In the genomic region with DNA sequence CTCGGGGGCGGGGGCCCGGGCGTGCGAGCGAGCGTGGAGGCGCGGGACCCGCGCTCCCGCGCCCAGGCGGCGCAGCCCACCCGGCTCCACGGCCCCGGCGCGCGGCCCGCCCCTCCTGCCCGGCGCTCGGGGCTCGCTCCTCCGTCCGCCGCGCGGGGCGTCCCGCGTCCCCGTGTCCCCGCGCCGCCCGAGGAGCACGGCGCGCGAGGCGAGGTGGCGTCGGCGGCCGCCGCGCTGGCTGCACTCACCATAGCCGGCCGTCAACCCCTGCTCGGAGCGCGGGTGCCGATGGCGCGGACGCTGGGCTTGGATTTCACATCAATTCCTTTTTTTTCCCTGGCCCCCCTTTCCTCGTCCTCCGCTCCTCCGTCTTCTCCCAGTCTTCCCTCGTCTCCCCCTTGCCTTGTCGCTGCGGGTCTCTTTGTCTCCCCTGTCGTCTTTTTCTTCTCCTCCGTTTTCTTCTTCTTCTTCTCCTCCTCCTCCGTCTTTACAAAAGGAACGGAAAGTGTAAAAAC, we compare ENCODE assay signal across 8 cellular contexts. TPM values are rescaled to one million over a fixed set of nuclear protein-coding genes. Genes with fewer than 3 reads are reported as not detected.
DNase-seq lines count a peak whose midpoint lies in the region; ATAC-seq and TF ChIP-seq lines count a peak whose summit lies in the region.

No MANE protein-coding gene starts in this region.

- H3K36me3 ChIP-seq in HCT116 (ENCODE audit: control insufficient read depth in 1 of 2, insufficient read depth in 2 of 2, low read length in 2 of 2) (no peaks in the 10 kb centered on the region), ascending aorta (no peaks in the 10 kb centered on the region), kidney epithelial cell (ENCODE audit: control insufficient read depth, insufficient read depth, low read length) (no peaks in the 10 kb centered on the region), thoracic aorta (no peaks in the 10 kb centered on the region)

- H3K79me2 ChIP-seq in HCT116 (ENCODE audit: insufficient read depth, low read length) = 0 out of 2 replicates have a peak, but pooled peaks cover 6% of the 10 kb centered on the region

- peak overlapping the region; percentile 57 to 82 for H3K4me3 ChIP-seq in HCT116 (replicated peaks in 1 of 2; ENCODE audit: low read depth in 1 of 2, low read length in 2 of 2)
- peak overlapping the region; percentile 67 to 81 for H3K4me3 ChIP-seq in ascending aorta
- H3K4me3 ChIP-seq in kidney epithelial cell (ENCODE audit: low read depth, low read length) = peak overlapping the region; percentile 31
- peak overlapping the region; percentile 86 for H3K4me3 ChIP-seq in thoracic aorta

- TF ChIP-seq RAD21 in HCT116 (IDR thresholded peaks at IDR 0.05; ENCODE audit: low read depth) = no peak

- H3K9me3 ChIP-seq in HCT116 (ENCODE audit: control insufficient read depth in 1 of 2, insufficient read depth in 1 of 2, low read depth in 1 of 2, low read length in 2 of 2) (no peaks in the 10 kb centered on the region), ascending aorta (no peaks in the 10 kb centered on the region), thoracic aorta (no peaks in the 10 kb centered on the region)

- H3K4me1 ChIP-seq in HCT116 (ENCODE audit: control insufficient read depth in 1 of 2, insufficient read depth in 2 of 2, low read length in 2 of 2) (peaks cover 7 to 22% of the 10 kb centered on the region in 2 experiments; a peak in 3 of 4 replicates), ascending aorta (peaks cover 0 to 13% of the 10 kb centered on the region in 2 donors), thoracic aorta (ENCODE audit: control insufficient read depth in 1 of 2, low read depth in 2 of 2) (peaks cover 8 to 21% of the 10 kb centered on the region in 2 donors)

- CTCF ChIA-PET in HCT116 (lab: Charles Lee) = no interaction called here

- H4K20me1 ChIP-seq in HCT116 (ENCODE audit: insufficient read depth) = no peaks in the 10 kb centered on the region

- peak; percentile 9 for DNase-seq in ACHN
- no peak for DNase-seq in HCT116 (ENCODE audit: low read depth, low spot score)
- DNase-seq in ascending aorta (ENCODE audit: low spot score in 2 of 2) = peak in 1 of 2 donors; percentile 66
- no peak for DNase-seq in kidney epithelial cell (ENCODE audit: low read depth)
- DNase-seq in thoracic aorta (ENCODE audit: low spot score) = no peak
- no peak for DNase-seq in germinal center (ENCODE audit: low spot score)

- TF ChIP-seq CTCF in HCT116 (IDR thresholded peaks at IDR 0.05 in 2 of 3, conservative IDR thresholded peaks at IDR 0.05 in 1 of 3; ENCODE audit: borderline replicate concordance in 1 of 3, insufficient read depth in 1 of 3, low read depth in 2 of 3, low read length in 2 of 3) (no peak), ascending aorta (IDR thresholded peaks at IDR 0.05) (no peak), kidney epithelial cell (IDR thresholded peaks at IDR 0.05; ENCODE audit: insufficient read depth, low read length, poor library complexity, severe bottlenecking) (no peak), thoracic aorta (IDR thresholded peaks at IDR 0.05) (no peak)

- H3K4me2 ChIP-seq in HCT116 (ENCODE audit: low read length) = peak overlapping the region; percentile 100

- H3K9ac ChIP-seq in HCT116 (ENCODE audit: low read length) = peak overlapping the region; percentile 60

- intact Hi-C loops in HCT116 (cut with micrococcal nuclease) = no loop called here
- intact Hi-C loops in ascending aorta (cut with DNase I) = loop anchor here (10.0 kb wide), 3 partner anchors 279 to 1941 kb away; partner anchors contain the start of gene PHF2

- H3K27ac ChIP-seq in HCT116 (ENCODE audit: low read depth, low read length) (peak overlapping the region; percentile 31; the same call in 1 of the 2 replicates), ascending aorta (peak overlapping the region in 1 of 2 donors; percentile 64), thoracic aorta (peak overlapping the region; percentile 2 to 49)

- BruUV-seq in HCT116 (replicated peaks; lab: Mats Ljungman, UMichigan) = no TSS peak

- no peak for TF ChIP-seq POLR2A in HCT116 (IDR thresholded peaks at IDR 0.05; ENCODE audit: borderline replicate concordance, extremely low read depth, insufficient read depth, insufficient read length)

- RAD21 ChIA-PET in HCT116 (lab: Charles Lee; ENCODE audit: low non-redundant PET in 1 of 2, low total read pairs in 2 of 2, uncharacterized antibody in 2 of 2, unreplicated experiment in 2 of 2) = no interaction called here

- POLR2A ChIA-PET in HCT116 (lab: Charles Lee) = no interaction called here

- H2AFZ ChIP-seq in HCT116 (ENCODE audit: low read depth, low read length, poor library complexity, severe bottlenecking) = peak overlapping the region; percentile 88

- H3K27me3 ChIP-seq in HCT116 (ENCODE audit: insufficient read depth, low read length) = no peaks in the 10 kb centered on the region
- no peaks in the 10 kb centered on the region for H3K27me3 ChIP-seq in ascending aorta
- peaks cover 5% of the 10 kb centered on the region for H3K27me3 ChIP-seq in kidney epithelial cell (ENCODE audit: control insufficient read depth, insufficient read depth, low read length)
- H3K27me3 ChIP-seq in thoracic aorta (replicated peaks; ENCODE audit: insufficient read depth) = no peaks in the 10 kb centered on the region

- ATAC-seq in HCT116 = peak; percentile 51
- no peak for ATAC-seq in thoracic aorta (ENCODE audit: insufficient number of reproducible peaks, low FRiP score, low read depth)
- ATAC-seq in HG03565 (IDR thresholded peaks at IDR 0.05; ENCODE audit: unreplicated experiment) = no peak
- ATAC-seq in HG03108 (IDR thresholded peaks at IDR 0.05; ENCODE audit: unreplicated experiment) = no peak

- no peaks in the 10 kb centered on the region for H3K9me2 ChIP-seq in HCT116 (ENCODE audit: insufficient read depth)

- in situ Hi-C loops in ACHN (cut with HindIII; ENCODE audit: low pct_ligation_motif_present, low pct_unique_long_range_greater_than_20kb, low sequenced_read_pairs) = no loop called here

TF ChIP-seq in HCT116, 20 proteins besides CTCF, POLR2A, EP300 and RAD21:
- TF ChIP-seq SP1 (IDR thresholded peaks at IDR 0.05; ENCODE audit: low read depth) (no peak), ATF3 (IDR thresholded peaks at IDR 0.05) (no peak), ZNF274 (IDR thresholded peaks at IDR 0.05; ENCODE audit: low read depth, low read length) (no peak), SRF (IDR thresholded peaks at IDR 0.05; ENCODE audit: low read depth) (no peak), YY1 (IDR thresholded peaks at IDR 0.05; ENCODE audit: extremely low read depth, insufficient replicate concordance, low read depth, low read length) (no peak), CBX3 (IDR thresholded peaks at IDR 0.05; ENCODE audit: low read depth) (no peak), EGR1 (IDR thresholded peaks at IDR 0.05; ENCODE audit: low read depth) (no peak), ZFX (IDR thresholded peaks at IDR 0.05) (no peak), SIN3A (IDR thresholded peaks at IDR 0.05; ENCODE audit: low read depth) (no peak), POLR2AphosphoS5 (IDR thresholded peaks at IDR 0.05; ENCODE audit: low read depth, low read length) (no peak)

RNA-seq across cellular contexts. Expression of gene PTCH1, which starts 0.5 kb away (rescaled TPM):
- total RNA-seq in HCT116 (2021; ENCODE audit: unreplicated experiment) (15.2 TPM), ascending aorta (25.2 TPM), kidney epithelial cell (2.8 and 7.3 TPM in 2 replicates), thoracic aorta (10 to 100 TPM; 12.6 to 19.2 TPM)
- polyA plus RNA-seq in HCT116 (2012) = 6.2 and 8.0 TPM in 2 replicates

Comparison
In these comparisons a context has a peak if more than half of its experiments do, and no peak if none do; other contexts are left out.
1. H3K4me3 ChIP-seq: peak in every context shown above with its lines; median percentile 86 in thoracic aorta; 74 in ascending aorta; 70 in HCT116; 31 in kidney epithelial cell.